Comparison of ENCODE assay signal across 10 cellular contexts in the genomic region with DNA sequence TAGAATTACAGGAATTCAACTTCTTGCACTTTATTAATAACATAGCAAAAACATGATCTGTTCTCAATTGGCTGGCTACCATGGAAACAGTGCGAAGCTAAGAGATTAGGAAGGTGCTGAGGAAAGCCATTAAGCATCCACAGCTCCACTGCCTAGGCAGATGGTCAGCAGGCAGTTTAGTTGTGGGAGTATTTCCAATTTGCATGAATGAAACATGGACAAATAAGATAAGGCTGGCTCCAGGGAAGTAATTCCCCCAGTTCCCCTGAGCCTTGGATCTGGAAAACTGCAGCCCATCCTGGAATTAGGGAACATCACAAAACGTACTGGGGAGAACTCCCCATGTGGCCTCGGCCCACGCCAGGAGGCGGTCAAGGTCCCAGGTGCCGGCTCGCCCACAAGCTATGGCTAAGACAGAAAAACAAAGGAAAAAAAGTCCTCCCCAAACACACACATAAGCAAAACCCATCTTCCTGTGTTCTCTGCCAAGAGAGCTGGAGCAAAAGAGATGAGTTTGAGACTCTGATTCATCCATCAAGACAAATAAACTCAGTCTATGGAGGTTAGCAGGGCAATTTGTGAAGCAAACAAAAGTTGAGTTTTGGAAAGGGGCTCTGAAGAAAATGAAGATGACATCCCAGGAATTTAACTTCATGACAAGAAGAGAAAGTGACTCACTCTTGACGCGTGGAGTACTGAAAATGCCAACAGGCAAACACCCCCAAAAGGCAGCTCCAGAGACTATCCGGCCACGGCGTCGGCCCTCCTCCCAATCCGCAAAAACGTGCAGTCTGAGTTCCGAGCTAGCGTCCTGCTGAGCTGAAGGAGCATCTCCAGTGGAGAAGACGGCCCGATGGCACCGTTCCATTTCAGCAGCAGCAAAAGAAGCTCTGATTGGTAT. TPM values are rescaled to one million over a fixed set of nuclear protein-coding genes. Genes with fewer than 3 reads are reported as not detected.
DNase-seq lines count a peak whose midpoint lies in the region; ATAC-seq and TF ChIP-seq lines count a peak whose summit lies in the region.
"Had no signal": no experiment of that assay in that cellular context is flagged by ENCODE, and none has a peak within 500 bp of the region (broad histone marks: within the 10 kb centered on the region; RNA-seq: fewer than 3 reads in every experiment).

No MANE protein-coding gene starts in this region.

- no peak overlapping the region for H3K27ac Mint-ChIP-seq in endodermal cell

- peaks cover 2% of the 10 kb centered on the region for H3K27me3 Mint-ChIP-seq in endodermal cell (ENCODE audit: insufficient read depth)

- peak overlapping the region; percentile 48 for H4K91ac ChIP-seq in trophoblast cell (ENCODE audit: low read depth, low read length)

- H3K9me3 Mint-ChIP-seq in endodermal cell = no peaks in the 10 kb centered on the region

- H3K4ac ChIP-seq in trophoblast cell (ENCODE audit: low read depth, low read length) = no peak overlapping the region

- H2AK5ac ChIP-seq in trophoblast cell (ENCODE audit: low read length) = no peak overlapping the region

- H3K14ac ChIP-seq in trophoblast cell (ENCODE audit: low read length) = no peak overlapping the region

- in situ Hi-C loops in HAP-1 (cut with MboI; ENCODE audit: low sequenced_read_pairs) = no loop called here

- H2BK5ac ChIP-seq in trophoblast cell (ENCODE audit: low read depth, low read length, poor library complexity) = no peak overlapping the region

- H3K27ac ChIP-seq in RWPE2 (ENCODE audit: poor library complexity, severe bottlenecking) (no peak overlapping the region), trophoblast cell (ENCODE audit: low read depth, low read length) (peak overlapping the region; percentile 39), endodermal cell (ENCODE audit: low read depth, low read length) (no peak overlapping the region)

- H3K27me3 ChIP-seq in RWPE2 (ENCODE audit: insufficient read depth, poor library complexity, severe bottlenecking) (no peaks in the 10 kb centered on the region), trophoblast cell (ENCODE audit: insufficient read depth, low read length) (no peaks in the 10 kb centered on the region), HAP-1 (ENCODE audit: low read depth) (peaks cover 3% of the 10 kb centered on the region), endodermal cell (ENCODE audit: control insufficient read depth, insufficient read depth, low read length, poor library complexity, severe bottlenecking) (no peaks in the 10 kb centered on the region)

- peaks cover 4% of the 10 kb centered on the region for H3K4me1 Mint-ChIP-seq in endodermal cell

- H3K4me1 ChIP-seq in RWPE2 (ENCODE audit: insufficient read depth, poor library complexity, severe bottlenecking) (peaks cover 16% of the 10 kb centered on the region), trophoblast cell (ENCODE audit: control insufficient read depth in 1 of 2, insufficient read depth in 2 of 2, low read length in 2 of 2) (peaks cover 10 to 27% of the 10 kb centered on the region in 2 experiments), HAP-1 (no peaks in the 10 kb centered on the region), endodermal cell (ENCODE audit: control insufficient read depth, insufficient read depth, low read length) (no peaks in the 10 kb centered on the region)

- H3K4me3 Mint-ChIP-seq in endodermal cell = no peak overlapping the region

- no CpG with 5 or more reads among the region's 20 CpGs for WGBS in trophoblast cell (ENCODE audit: extremely low coverage, insufficient coverage, insufficient read length)
- WGBS in endodermal cell (ENCODE audit: insufficient coverage in 1 of 2, insufficient read length in 1 of 2), 2 experiments = 90 to 93% methylated on average over 17 to 20 of the region's 20 CpGs

- H3K36me3 Mint-ChIP-seq in endodermal cell (ENCODE audit: low read depth) = no peaks in the 10 kb centered on the region

- H3K18ac ChIP-seq in trophoblast cell (ENCODE audit: low read length) = peak overlapping the region; percentile 17

- H3K36me3 ChIP-seq in RWPE2 (ENCODE audit: low read depth) (peaks cover 43% of the 10 kb centered on the region), trophoblast cell (ENCODE audit: control insufficient read depth in 1 of 2, insufficient read depth in 2 of 2, low read length in 2 of 2) (peaks cover 15 to 21% of the 10 kb centered on the region in 2 experiments), HAP-1 (replicated peaks) (no peaks in the 10 kb centered on the region), endodermal cell (ENCODE audit: control insufficient read depth, insufficient read depth, low read length) (no peaks in the 10 kb centered on the region)

- H3K9ac ChIP-seq in trophoblast cell (ENCODE audit: low read length) (no peak overlapping the region), endodermal cell (ENCODE audit: extremely low read depth, low read length, poor library complexity, severe bottlenecking) (no peak overlapping the region)

- H3K4me3 ChIP-seq in RWPE2 (ENCODE audit: severe bottlenecking) (no peak overlapping the region), fibroblast of villous mesenchyme (ENCODE audit: low read depth, low read length) (peak overlapping the region; percentile 13), trophoblast cell (ENCODE audit: low read depth, low read length) (no peak overlapping the region), HAP-1 (no peak overlapping the region), endodermal cell (ENCODE audit: low read length) (no peak overlapping the region)

- H3K9me3 ChIP-seq in RWPE2 (ENCODE audit: severe bottlenecking) (no peaks in the 10 kb centered on the region), trophoblast cell (ENCODE audit: insufficient read depth, low read depth, low read length) (no peaks in the 10 kb centered on the region), HAP-1 (no peaks in the 10 kb centered on the region), endodermal cell (ENCODE audit: control insufficient read depth, low read length) (no peaks in the 10 kb centered on the region)
- H3K9me3 ChIP-seq: Caco-2 had no signal

- H3K23ac ChIP-seq in trophoblast cell (ENCODE audit: low read length) = no peak overlapping the region

- H2BK12ac ChIP-seq in trophoblast cell (ENCODE audit: low read length) = peak overlapping the region; percentile 61

- H3K79me2 ChIP-seq in trophoblast cell (ENCODE audit: control insufficient read depth, insufficient read depth, low read length, poor library complexity) = peaks cover 2% of the 10 kb centered on the region

- no peak overlapping the region for H4K12ac ChIP-seq in trophoblast cell (ENCODE audit: low read depth, low read length)

- DNase-seq in AG08396 (ENCODE audit: low spot score) = peak; percentile 48
- DNase-seq in RWPE2 (ENCODE audit: low spot score) = no peak
- peak; percentile 87 for DNase-seq in fibroblast of villous mesenchyme (ENCODE audit: low read depth)
- peak in 1 of 2 donors; percentile 54 for DNase-seq in trophoblast cell
- no peak for DNase-seq in HAP-1 (ENCODE audit: low spot score in 2 of 2)
- DNase-seq in endodermal cell = no peak
- DNase-seq in COLO668 (lab: John Stamatoyannopoulos, UW; ENCODE audit: unreplicated experiment) = no peak
- DNase-seq: Caco-2, foreskin melanocyte had no signal

- peak overlapping the region; percentile 11 for H4K8ac ChIP-seq in trophoblast cell (ENCODE audit: low read depth, low read length)

- no peak overlapping the region for H2AFZ ChIP-seq in trophoblast cell (ENCODE audit: insufficient read depth, low read length, poor library complexity)

- H2BK120ac ChIP-seq in trophoblast cell (ENCODE audit: insufficient read depth, low read length, poor library complexity) = no peak overlapping the region

- ATAC-seq in RWPE2 (ENCODE audit: low read depth) (peak; percentile 52; the same call in 2 of the 3 replicates), GM19467 (IDR thresholded peaks at IDR 0.05; ENCODE audit: unreplicated experiment) (no peak)

- peaks cover 26% of the 10 kb centered on the region for H3K79me1 ChIP-seq in trophoblast cell (ENCODE audit: low read length)

- H3K4me2 ChIP-seq in trophoblast cell (ENCODE audit: low read length) = no peak overlapping the region

- TF ChIP-seq CTCF in RWPE2 (IDR thresholded peaks at IDR 0.05; ENCODE audit: poor library complexity, severe bottlenecking) = no peak
- TF ChIP-seq CTCF in fibroblast of villous mesenchyme (IDR thresholded peaks at IDR 0.05; ENCODE audit: insufficient read depth, low read depth, low read length) = no peak
- no peak for TF ChIP-seq CTCF in endodermal cell (conservative IDR thresholded peaks at IDR 0.05)

RNA-seq across cellular contexts. Expression of a gene that starts 45.1 kb away (rescaled TPM):
- total RNA-seq in fibroblast of villous mesenchyme (234 and 417 TPM in 2 replicates), endodermal cell (1 to 10 TPM in 1 of 2 donors, not detected in 1; 1.1 TPM)
- polyA plus RNA-seq in trophoblast cell (2013) = 821 and 869 TPM in 2 replicates
- polyA plus RNA-seq in endodermal cell (2013, experiment 1 of 2) = 31.0 TPM
- polyA plus RNA-seq in endodermal cell (2013, experiment 2 of 2) = 50.6 TPM

Comparison
In these comparisons a context has a peak if more than half of its experiments do, and no peak if none do; other contexts are left out.
1. DNase-seq: peak in AG08396 (single experiment) and fibroblast of villous mesenchyme (single experiment); none in RWPE2 (single experiment), HAP-1 (0 of 2), endodermal cell (single experiment) and COLO668 (single experiment).
2. RNA of a gene that starts 45.1 kb away (total RNA-seq): 234 to 417 TPM in fibroblast of villous mesenchyme; 1.1 TPM in endodermal cell; every median in the first group is over 100 times any median in the second.